Comparison of ENCODE assay signal across 19 cellular contexts in the genomic region with DNA sequence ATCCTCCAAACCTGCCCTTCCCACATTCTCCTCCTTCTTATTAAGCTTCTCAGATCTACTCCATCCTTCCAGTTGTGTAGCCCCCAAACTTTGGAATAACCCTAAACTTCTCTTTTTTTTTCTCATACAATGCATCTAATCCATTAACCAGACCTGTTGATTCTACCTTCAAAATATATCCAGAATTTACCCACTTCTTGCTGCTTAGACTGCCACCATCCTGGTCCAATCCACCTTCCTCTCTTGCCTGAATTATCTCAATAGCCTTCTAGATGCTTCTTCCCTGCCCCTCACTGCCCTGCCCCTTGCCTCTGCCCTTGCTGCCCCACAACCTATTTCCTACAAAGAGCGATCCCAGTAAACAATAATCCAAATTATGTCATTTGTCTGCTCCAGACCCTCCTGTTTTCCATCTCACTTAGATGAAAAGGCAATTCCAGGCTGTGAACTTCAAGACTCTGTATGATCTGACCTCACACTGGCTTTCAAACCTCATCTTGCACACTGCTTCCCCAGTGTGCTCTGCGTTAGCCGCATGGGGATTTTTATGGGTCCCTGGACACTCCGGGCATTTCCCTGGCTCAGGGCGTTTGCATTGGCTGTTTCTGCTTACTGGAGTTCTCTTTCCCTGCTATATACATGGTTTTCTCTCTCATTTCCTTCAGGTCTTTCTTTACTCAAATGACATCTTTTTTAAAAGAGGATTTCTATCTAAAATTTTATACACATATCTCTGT. TPM values are rescaled to one million over a fixed set of nuclear protein-coding genes. Genes with fewer than 3 reads are reported as not detected.
A peak's percentile ranks its signal among the peaks of the same experiment; 100 is the strongest.
DNase-seq lines count a peak whose midpoint lies in the region; ATAC-seq and TF ChIP-seq lines count a peak whose summit lies in the region.
"Had no signal": no experiment of that assay in that cellular context is flagged by ENCODE, and none has a peak within 500 bp of the region (broad histone marks: within the 10 kb centered on the region; RNA-seq: fewer than 3 reads in every experiment).

No MANE protein-coding gene starts in this region.

- no peaks in the 10 kb centered on the region for H3K36me3 Mint-ChIP-seq in glutamatergic neuron (ENCODE audit: unreplicated experiment)
- H3K36me3 Mint-ChIP-seq: CD4-positive, CD25-positive, alpha-beta regulatory T cell had no signal

- no peaks in the 10 kb centered on the region for H3K79me2 ChIP-seq in OCI-LY7 (ENCODE audit: insufficient read depth, low read depth, low read length)

- POLR2A ChIA-PET in RWPE1 (lab: Yijun Ruan, JAX; ENCODE audit: low non-redundant PET): no interaction called here
- POLR2A ChIA-PET in OCI-LY7 (lab: Charles Lee): interaction anchor here (0.7 to 0.9 kb wide), 2 partner anchors 41 to 150 kb away, joined by 3 to 4 read pairs; no protein-coding TSS in a partner anchor

- H3K4me1 ChIP-seq in OCI-LY7 (ENCODE audit: insufficient read depth, low read length, poor library complexity, severe bottlenecking): peaks cover 3% of the 10 kb centered on the region

- peak; percentile 14 to 38 for DNase-seq in NCI-H524 (lab: John Stamatoyannopoulos, UW)
- DNase-seq in NCI-H524 treated with DMSO at 0.1 percent for 48 hours (lab: John Stamatoyannopoulos, UW): no peak
- DNase-seq in RWPE1 (ENCODE audit: low spot score): no peak
- DNase-seq in glutamatergic neuron: peak; percentile 21
- no peak for DNase-seq in OCI-LY7 (ENCODE audit: low spot score)
- DNase-seq in effector CD4-positive, alpha-beta T cell: no peak
- DNase-seq in stimulated activated CD4-positive, alpha-beta T cell treated with anti-CD3 and anti-CD28 coated beads, Interleukin-12 subunit alpha, Interleukin-12 subunit beta, amount 100 ng/mL, for 4 hours: no peak
- DNase-seq: 8988T; activated CD4-positive, alpha-beta T cell treated with anti-CD3 and anti-CD28 coated beads for 48 hours; activated naive CD4-positive, alpha-beta T cell treated with anti-CD3 and anti-CD28 coated beads, Interleukin-2, amount 50 U/mL, for 16 hours; CD4-positive, CD25-positive, alpha-beta regulatory T cell; effector memory CD4-positive, alpha-beta T cell; stimulated activated CD4-positive, alpha-beta T cell treated with anti-CD3 and anti-CD28 coated beads, Interleukin-1b, Interleukin-23, amount 100 ng/mL, for 48 hours had no signal

- no peak for ATAC-seq in HG02678 (IDR thresholded peaks at IDR 0.05; ENCODE audit: unreplicated experiment)
- ATAC-seq: GM12878; HepG2; natural killer cell treated with Interleukin-12 subunit alpha and Interleukin-12 subunit beta and Interleukin-15 and Interleukin-18, amount 100 ng/mL, for 72 hours had no signal

- H3K9me2 ChIP-seq in OCI-LY7 (ENCODE audit: insufficient read depth, low read length): no peaks in the 10 kb centered on the region

- H3K27ac Mint-ChIP-seq in glutamatergic neuron (ENCODE audit: unreplicated experiment): no peak overlapping the region

- no peak overlapping the region for H3K4me3 ChIP-seq in OCI-LY7 (ENCODE audit: low read depth, low read length, poor library complexity, severe bottlenecking)
- H3K4me3 ChIP-seq: GM12878, thyroid gland had no signal

- H3K4me3 Mint-ChIP-seq in glutamatergic neuron (ENCODE audit: unreplicated experiment): no peak overlapping the region
- H3K4me3 Mint-ChIP-seq: natural killer cell treated with Interleukin-12 subunit alpha and Interleukin-12 subunit beta and Interleukin-15 and Interleukin-18, amount 100 ng/mL, for 72 hours had no signal

- TF ChIP-seq CTCF in RWPE1 (conservative IDR thresholded peaks at IDR 0.05; ENCODE audit: low read depth) (no peak), glutamatergic neuron (IDR thresholded peaks at IDR 0.05; ENCODE audit: partially characterized antibody, unreplicated experiment) (no peak), OCI-LY7 (conservative IDR thresholded peaks at IDR 0.05; ENCODE audit: low read length) (no peak)

- peak overlapping the region; percentile 30; the same call in 1 of the 2 replicates for H3K27ac ChIP-seq in RWPE1
- no peak overlapping the region for H3K27ac ChIP-seq in OCI-LY7 (ENCODE audit: low read depth, low read length, poor library complexity, severe bottlenecking)
- H3K27ac ChIP-seq: foreskin keratinocyte had no signal

- no peaks in the 10 kb centered on the region for H3K9me3 ChIP-seq in OCI-LY7 (ENCODE audit: low read length)
- H3K9me3 ChIP-seq: thyroid gland had no signal

- no TSS peak for BruUV-seq in OCI-LY7 (replicated peaks; lab: Mats Ljungman, UMichigan)

- H3K36me3 ChIP-seq in OCI-LY7 (ENCODE audit: insufficient read depth, low read length): no peaks in the 10 kb centered on the region
- H3K36me3 ChIP-seq: thyroid gland had no signal

- CTCF ChIA-PET in RWPE1 (lab: Yijun Ruan, JAX): interaction anchor here (1.3 kb wide), 1 partner anchor 8 kb away, joined by 3 read pairs; no protein-coding TSS in a partner anchor
- CTCF ChIA-PET in OCI-LY7 (lab: Charles Lee; ENCODE audit: unreplicated experiment): no interaction called here

- no peak overlapping the region; the same call in 1 of the 2 replicates for H2AFZ ChIP-seq in OCI-LY7 (ENCODE audit: low read length)

- no peaks in the 10 kb centered on the region for H3K27me3 Mint-ChIP-seq in glutamatergic neuron (ENCODE audit: unreplicated experiment)
- H3K27me3 Mint-ChIP-seq: CD4-positive, CD25-positive, alpha-beta regulatory T cell; natural killer cell treated with Interleukin-12 subunit alpha and Interleukin-12 subunit beta and Interleukin-15 and Interleukin-18, amount 100 ng/mL, for 72 hours had no signal

- no peaks in the 10 kb centered on the region for H4K20me1 ChIP-seq in OCI-LY7 (ENCODE audit: insufficient read depth, low read length)

- H3K9me3 Mint-ChIP-seq in glutamatergic neuron (ENCODE audit: unreplicated experiment): peaks cover 2% of the 10 kb centered on the region
- H3K9me3 Mint-ChIP-seq: natural killer cell treated with Interleukin-12 subunit alpha and Interleukin-12 subunit beta and Interleukin-15 and Interleukin-18, amount 100 ng/mL, for 72 hours had no signal

- intact Hi-C loops in OCI-LY7 (cut with micrococcal nuclease; ENCODE audit: unreplicated experiment): no loop called here

- peaks cover 29% of the 10 kb centered on the region for H3K4me1 Mint-ChIP-seq in glutamatergic neuron (ENCODE audit: low read depth, unreplicated experiment)

- no peak overlapping the region for H3K4me2 ChIP-seq in OCI-LY7 (ENCODE audit: low read length)

RNA-seq across cellular contexts. Expression of gene HIF1A, which starts 42.6 kb away (rescaled TPM):
- total RNA-seq in glutamatergic neuron (ENCODE audit: unreplicated experiment) (145 TPM), OCI-LY7 (2022) (88.1 and 93.7 TPM in 2 replicates)
- total RNA-seq in OCI-LY7 (2014; rRNA removed; shearing (Covaris generic)): 59.5 and 71.7 TPM in 2 replicates

Comparison
In these comparisons a context has a peak if more than half of its experiments do, and no peak if none do; other contexts are left out.
1. DNase-seq: peak in NCI-H524 (2 of 2) and glutamatergic neuron (single experiment); none in NCI-H524 treated with DMSO at 0.1 percent for 48 hours (single experiment), RWPE1 (single experiment), OCI-LY7 (single experiment), effector CD4-positive, alpha-beta T cell (single experiment) and stimulated activated CD4-positive, alpha-beta T cell treated with anti-CD3 and anti-CD28 coated beads, Interleukin-12 subunit alpha, Interleukin-12 subunit beta, amount 100 ng/mL, for 4 hours (single experiment).